8 cellular contexts compared by ENCODE assay signal in the genomic region with DNA sequence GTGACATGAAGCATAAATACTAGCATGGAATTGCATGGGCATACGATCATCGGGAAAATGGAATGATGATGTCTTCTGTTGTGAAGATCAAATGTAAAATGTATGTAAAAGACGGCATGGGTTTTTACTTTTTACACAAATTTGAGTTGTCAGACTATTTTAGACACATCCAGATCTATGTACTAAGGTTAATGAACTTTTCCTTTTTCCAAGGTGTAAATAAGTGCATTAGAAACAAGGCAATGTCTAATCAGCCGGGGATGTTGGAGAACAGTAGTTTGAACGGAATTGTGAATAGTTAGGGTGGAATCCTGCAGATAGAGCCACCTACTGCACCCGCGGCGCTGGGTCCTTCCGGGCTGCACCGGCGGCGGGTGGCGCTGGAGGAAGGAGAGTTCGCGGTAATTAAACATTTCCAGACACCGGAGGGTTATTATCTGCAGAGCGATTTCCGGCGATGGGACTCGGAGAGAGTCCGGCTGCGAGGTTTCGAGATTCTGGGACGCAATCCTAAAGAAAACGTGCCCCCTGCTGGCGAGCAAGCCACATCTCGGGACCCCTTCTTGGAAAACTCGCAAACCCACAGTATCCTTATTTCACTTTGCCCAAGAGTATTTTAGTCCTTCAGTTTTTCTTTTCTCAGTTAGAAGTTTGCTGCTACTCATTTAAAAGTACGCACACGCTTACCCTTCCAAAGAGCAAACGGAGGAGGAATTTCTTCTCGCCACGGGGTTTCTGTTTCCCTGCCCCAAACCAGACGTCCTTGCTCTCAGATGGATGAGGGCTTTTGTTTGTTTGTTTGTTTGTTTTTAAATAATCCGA. TPM values are rescaled to one million over a fixed set of nuclear protein-coding genes. Genes with fewer than 3 reads are reported as not detected.
DNase-seq lines count a peak whose midpoint lies in the region; ATAC-seq and TF ChIP-seq lines count a peak whose summit lies in the region.

No MANE protein-coding gene starts in this region.

- WGBS in HUES64, result 4% methylated on average over 35 of the region's 35 CpGs
- WGBS in adrenal gland, 4 donors, result 0 to 1% (median 1%) methylated on average over 33 to 35 of the region's 35 CpGs

- H4K20me1 ChIP-seq in OCI-LY1 (ENCODE audit: insufficient read depth, low read length), result no peaks in the 10 kb centered on the region

- no peaks in the 10 kb centered on the region for H3K9me2 ChIP-seq in OCI-LY1 (ENCODE audit: low read depth, low read length)

- TF ChIP-seq CTCF in CD14-positive monocyte (IDR thresholded peaks at IDR 0.05) (peak; percentile 75), OCI-LY1 (IDR thresholded peaks at IDR 0.05; ENCODE audit: low read length) (peak; percentile 64), adrenal gland (IDR thresholded peaks at IDR 0.05) (peak; percentile 72 to 83 (median 80)), left ventricle myocardium inferior (IDR thresholded peaks at IDR 0.05; ENCODE audit: borderline replicate concordance) (peak; percentile 88)

- DNase-seq in CD14-positive monocyte (ENCODE audit: low spot score), result no peak
- peak; percentile 81 to 90 (median 87) for DNase-seq in adrenal gland
- peak; percentile 75 for DNase-seq in left ventricle myocardium inferior
- peak; percentile 76 for DNase-seq in pons (ENCODE audit: low spot score)

- H3K4me3 ChIP-seq in HUES64 (ENCODE audit: low read length) (peak overlapping the region; percentile 38), OCI-LY1 (ENCODE audit: low read depth, low read length, poor library complexity, severe bottlenecking) (peak overlapping the region; percentile 41), adrenal gland (peak overlapping the region; percentile 31 to 72 (median 57)), left ventricle myocardium inferior (peak overlapping the region; percentile 78)

- peaks cover 35% of the 10 kb centered on the region for H3K4me1 Mint-ChIP-seq in CD14-positive monocyte

- H3K27ac ChIP-seq in HUES64 (ENCODE audit: low read depth, low read length), result no peak overlapping the region
- no peak overlapping the region for H3K27ac ChIP-seq in OCI-LY1 (ENCODE audit: low read depth, low read length, poor library complexity, severe bottlenecking)
- H3K27ac ChIP-seq in adrenal gland, result peak overlapping the region in 2 of 5 donors; percentile 41 to 68
- peak overlapping the region; percentile 53 for H3K27ac ChIP-seq in left ventricle myocardium inferior (replicated peaks)

- H3K9me3 Mint-ChIP-seq in CD14-positive monocyte, result peaks cover 0 to 24% (median 16%) of the 10 kb centered on the region in 7 donors

- peak; percentile 54 for ATAC-seq in GM19043 (IDR thresholded peaks at IDR 0.05; ENCODE audit: low read depth, unreplicated experiment)
- no peak for ATAC-seq in HG03432 (IDR thresholded peaks at IDR 0.05; ENCODE audit: unreplicated experiment)

- peak overlapping the region; percentile 96 to 100 for H3K4me3 Mint-ChIP-seq in CD14-positive monocyte

- H3K27me3 Mint-ChIP-seq in CD14-positive monocyte (ENCODE audit: low read depth in 3 of 3), result peaks cover 86 to 96% (median 91%) of the 10 kb centered on the region in 3 donors

- H3F3A ChIP-seq in OCI-LY1 (ENCODE audit: insufficient read depth, low read length), result no peaks in the 10 kb centered on the region

- peaks cover 9 to 14% of the 10 kb centered on the region in 2 donors for H3K36me3 Mint-ChIP-seq in CD14-positive monocyte

- H3K4me1 ChIP-seq in HUES64 (ENCODE audit: insufficient read depth, low read length), result peaks cover 4% of the 10 kb centered on the region; the same call in 1 of the 2 replicates
- H3K4me1 ChIP-seq in OCI-LY1 (ENCODE audit: insufficient read depth, low read length, severe bottlenecking), result peaks cover 11% of the 10 kb centered on the region
- H3K4me1 ChIP-seq in adrenal gland (replicated peaks in 1 of 2), result peaks cover 6 to 21% of the 10 kb centered on the region in 2 donors
- H3K4me1 ChIP-seq in left ventricle myocardium inferior, result peaks cover 42% of the 10 kb centered on the region

- H3K9me3 ChIP-seq in HUES64 (ENCODE audit: insufficient read depth, low read depth, low read length) (no peaks in the 10 kb centered on the region), OCI-LY1 (ENCODE audit: low read length) (no peaks in the 10 kb centered on the region), adrenal gland (replicated peaks in 1 of 3) (no peaks in the 10 kb centered on the region), left ventricle myocardium inferior (replicated peaks) (no peaks in the 10 kb centered on the region)

- no peak overlapping the region for H2AFZ ChIP-seq in OCI-LY1 (ENCODE audit: low read length)

- H3K27ac Mint-ChIP-seq in CD14-positive monocyte, result peak overlapping the region in 2 of 7 donors; percentile 44 to 88

- no peaks in the 10 kb centered on the region for H3K79me2 ChIP-seq in OCI-LY1 (ENCODE audit: insufficient read depth, low read length)

- intact Hi-C loops in CD14-positive monocyte (cut with micrococcal nuclease), result loop anchor here in 1 of 2 donors (10.0 kb wide), 2 partner anchors 798 to 838 kb away; a partner anchor contains a TSS
- intact Hi-C loops in adrenal gland (cut with DNase I), result loop anchor here in 1 of 2 donors (2.0 to 10.0 kb wide), 3 partner anchors 478 to 838 kb away; no protein-coding TSS in a partner anchor
- intact Hi-C loops in left ventricle myocardium inferior (cut with micrococcal nuclease), result loop anchor here (10.0 kb wide), 1 partner anchor 618 kb away; no protein-coding TSS in a partner anchor

- H3K27me3 ChIP-seq in HUES64 (ENCODE audit: insufficient read depth, low read length), result peaks cover 99% of the 10 kb centered on the region
- peaks cover 4% of the 10 kb centered on the region; the same call in 1 of the 2 replicates for H3K27me3 ChIP-seq in OCI-LY1 (ENCODE audit: insufficient read depth, low read length)
- H3K27me3 ChIP-seq in adrenal gland, result peaks cover 15% of the 10 kb centered on the region
- peaks cover 47% of the 10 kb centered on the region for H3K27me3 ChIP-seq in left ventricle myocardium inferior (ENCODE audit: low read depth)

- H3K4me2 ChIP-seq in OCI-LY1 (ENCODE audit: low read length), result peak overlapping the region; percentile 44

- no peaks in the 10 kb centered on the region for H3K36me3 ChIP-seq in HUES64 (ENCODE audit: insufficient read depth, low read length)
- no peaks in the 10 kb centered on the region for H3K36me3 ChIP-seq in OCI-LY1 (ENCODE audit: insufficient read depth, low read length)
- no peaks in the 10 kb centered on the region for H3K36me3 ChIP-seq in adrenal gland (replicated peaks in 1 of 2)
- H3K36me3 ChIP-seq in left ventricle myocardium inferior, result no peaks in the 10 kb centered on the region

- peak in 1 of 2 donors; percentile 28 for TF ChIP-seq POLR2A in adrenal gland (IDR thresholded peaks at IDR 0.05)

- no peak overlapping the region for H3K9ac ChIP-seq in HUES64 (ENCODE audit: low read depth, low read length)
- no peak overlapping the region for H3K9ac ChIP-seq in OCI-LY1 (ENCODE audit: low read length)

RNA-seq across cellular contexts. Expression of a gene that starts 4.4 kb away (rescaled TPM):
- polyA plus RNA-seq in CD14-positive monocyte (not detected), adrenal gland (1 to 10 TPM; 1.3 to 7.9 (median 3.9) TPM)
- not detected for polyA plus RNA-seq in HUES64 (2013, experiment 1 of 2)
- 0.19 TPM for polyA plus RNA-seq in HUES64 (2013, experiment 2 of 2)
- total RNA-seq in adrenal gland (1 to 10 TPM in 7 of 8 donors, under 1 TPM in 1; 0.61 to 5.1 (median 2.4) TPM), left ventricle myocardium inferior (2.7 TPM)
